8 cellular contexts compared by ENCODE assay signal in genomic region chr9:131238402-131239021, GRCh38. TPM values are rescaled to one million over a fixed set of nuclear protein-coding genes. Genes with fewer than 3 reads are reported as not detected.
DNase-seq lines count a peak whose midpoint lies in the region; ATAC-seq and TF ChIP-seq lines count a peak whose summit lies in the region.

No MANE protein-coding gene starts in this region.

- no peaks in the 10 kb centered on the region for H3K4me1 Mint-ChIP-seq in Calu3 (ENCODE audit: low read depth, unreplicated experiment)

- H3K4me3 ChIP-seq in SU-DHL-6 (ENCODE audit: insufficient read depth, low read length, poor library complexity, severe bottlenecking) (no peak overlapping the region), heart right ventricle (peak overlapping the region in 5 of 10 donors; percentile 2 to 25 (median 9)), skeletal muscle satellite cell (ENCODE audit: low read length) (peak overlapping the region; percentile 43), thyroid gland (replicated peaks in 1 of 3) (no peak overlapping the region)

- H2AFZ ChIP-seq in SU-DHL-6 (ENCODE audit: low read depth, low read length, severe bottlenecking) = peak overlapping the region; percentile 70

- no peaks in the 10 kb centered on the region for H3F3A ChIP-seq in SU-DHL-6 (ENCODE audit: insufficient read depth)

- H3K36me3 Mint-ChIP-seq in Calu3 (ENCODE audit: insufficient read depth, unreplicated experiment) = no peaks in the 10 kb centered on the region

- H3K4me2 ChIP-seq in SU-DHL-6 (ENCODE audit: low read depth, low read length, poor library complexity, severe bottlenecking) = peak overlapping the region; percentile 48
- H3K4me2 ChIP-seq in skeletal muscle satellite cell (ENCODE audit: low read length) = peak overlapping the region; percentile 64

- peak; percentile 23 for ATAC-seq in HG02610 (IDR thresholded peaks at IDR 0.05; ENCODE audit: unreplicated experiment)
- peak; percentile 28 to 78 (median 52) for ATAC-seq in heart right ventricle

- CTCF ChIA-PET in Calu3 (lab: Charles Lee) = no interaction called here

- H3K9me3 Mint-ChIP-seq in Calu3 (ENCODE audit: low read depth, unreplicated experiment) = no peaks in the 10 kb centered on the region

- TF ChIP-seq POLR2A in thyroid gland (IDR thresholded peaks at IDR 0.05) = no peak

- H3K79me2 ChIP-seq in SU-DHL-6 (ENCODE audit: insufficient read depth, low read length) = no peaks in the 10 kb centered on the region

- no peaks in the 10 kb centered on the region for H3K27me3 ChIP-seq in SU-DHL-6 (ENCODE audit: low read length)
- no peaks in the 10 kb centered on the region for H3K27me3 ChIP-seq in heart right ventricle
- no peaks in the 10 kb centered on the region for H3K27me3 ChIP-seq in skeletal muscle satellite cell (ENCODE audit: control insufficient read depth, insufficient read depth, low read length)
- no peaks in the 10 kb centered on the region for H3K27me3 ChIP-seq in thyroid gland

- H4K20me1 ChIP-seq in SU-DHL-6 (ENCODE audit: low read depth, low read length) = no peaks in the 10 kb centered on the region

- 18 to 30% methylated on average over 23 of the region's 23 CpGs for WGBS in heart right ventricle, 2 donors
- 40 to 44% methylated on average over 16 to 22 of the region's 23 CpGs for WGBS in thyroid gland, 2 donors

- H3K4me1 ChIP-seq in heart right ventricle (peaks cover 10 to 61% (median 43%) of the 10 kb centered on the region in 9 donors), skeletal muscle satellite cell (ENCODE audit: control insufficient read depth, insufficient read depth, low read length) (peaks cover 19% of the 10 kb centered on the region), thyroid gland (peaks cover 15 to 17% of the 10 kb centered on the region in 2 donors)

- no peak overlapping the region for H3K27ac Mint-ChIP-seq in Calu3 (ENCODE audit: unreplicated experiment)

- H3K9ac ChIP-seq in SU-DHL-6 (ENCODE audit: low read length) (peak overlapping the region; percentile 20; the same call in 1 of the 2 replicates), skeletal muscle satellite cell (ENCODE audit: low read depth, low read length) (peak overlapping the region; percentile 76)

- intact Hi-C loops in heart right ventricle (cut with DNase I) (loop anchor here in 7 of 10 donors (2.0 to 10.0 kb wide), 4 partner anchors 16 to 99 kb away; partner anchors contain the start of gene FAM78A (in 3 of the 7)), thyroid gland (cut with DNase I) (no loop called here), Calu3 (cut with micrococcal nuclease; ENCODE audit: unreplicated experiment) (no loop called here)

- BruUV-seq in Calu3 (replicated peaks; lab: Mats Ljungman, UMichigan) = no TSS peak

- H3K4me3 Mint-ChIP-seq in Calu3 (ENCODE audit: low read depth, unreplicated experiment) = no peak overlapping the region

- H3K9me3 ChIP-seq in SU-DHL-6 (ENCODE audit: insufficient read depth, low read length) (no peaks in the 10 kb centered on the region), heart right ventricle (peaks cover 0 to 4% (median 0%) of the 10 kb centered on the region in 11 donors), skeletal muscle satellite cell (replicated peaks; ENCODE audit: low read length) (no peaks in the 10 kb centered on the region), thyroid gland (no peaks in the 10 kb centered on the region)

- H3K36me3 ChIP-seq in SU-DHL-6 (ENCODE audit: low read length) (no peaks in the 10 kb centered on the region), heart right ventricle (peaks cover 0 to 23% (median 12%) of the 10 kb centered on the region in 9 donors), skeletal muscle satellite cell (ENCODE audit: insufficient read depth, low read length) (peaks cover 15% of the 10 kb centered on the region), thyroid gland (peaks cover 4 to 7% of the 10 kb centered on the region in 2 donors)

- H3K9me2 ChIP-seq in SU-DHL-6 (replicated peaks; ENCODE audit: insufficient read depth, low read length) = no peaks in the 10 kb centered on the region

- H3K27me3 Mint-ChIP-seq in Calu3 (ENCODE audit: unreplicated experiment) = no peaks in the 10 kb centered on the region

- H3K27ac ChIP-seq in SU-DHL-6 (ENCODE audit: low read depth, low read length) (no peak overlapping the region), heart right ventricle (peak overlapping the region; percentile 46 to 95 (median 90)), thyroid gland (peak overlapping the region in 1 of 3 donors; percentile 30)

- TF ChIP-seq CTCF in SU-DHL-6 (IDR thresholded peaks at IDR 0.05; ENCODE audit: insufficient read depth, low read length, poor library complexity, severe bottlenecking) (no peak), heart right ventricle (IDR thresholded peaks at IDR 0.05) (no peak), thyroid gland (IDR thresholded peaks at IDR 0.05) (no peak), Calu3 (IDR thresholded peaks at IDR 0.05; ENCODE audit: unreplicated experiment) (no peak)

- DNase-seq in GDM1 (lab: John Stamatoyannopoulos, UW) (peak; percentile 90), heart right ventricle (peak in 1 of 2 donors; percentile 60), thyroid gland (no peak), Calu3 (no peak), 8988T (no peak)

RNA-seq across cellular contexts. Expression of gene FAM78A, which starts 37.8 kb away (rescaled TPM):
- total RNA-seq in heart right ventricle (10 to 100 TPM; 21.0 to 53.1 (median 32.3) TPM), thyroid gland (1 to 10 TPM; 1.1 to 3.4 (median 1.6) TPM), Calu3 (2022) (not detected in 2 replicates)
- polyA plus RNA-seq in heart right ventricle = 10 to 100 TPM in 1 of 2 donors, 1 to 10 TPM in 1; 7.0 to 27.3 TPM
- 3.3 and 3.7 TPM in 2 replicates for total RNA-seq in skeletal muscle satellite cell (2012; rRNA removed)

RNA-seq across cellular contexts. Expression of gene PLPP7, which starts 51.0 kb away (rescaled TPM):
- total RNA-seq in heart right ventricle (100 to 1,000 TPM in 5 of 10 donors, 10 to 100 TPM in 5; 76.1 to 140 (median 102) TPM), thyroid gland (1 to 10 TPM; 1.1 to 2.9 (median 2.7) TPM), Calu3 (2022) (not detected in 2 replicates)
- polyA plus RNA-seq in heart right ventricle = 100 to 1,000 TPM in 1 of 2 donors, 10 to 100 TPM in 1; 42.6 to 129 TPM
- total RNA-seq in skeletal muscle satellite cell (2012; rRNA removed) = 16.0 and 16.6 TPM in 2 replicates

Comparison
In these comparisons a context has a peak if more than half of its experiments do, and no peak if none do; other contexts are left out.
1. RNA of gene FAM78A, which starts 37.8 kb away (total RNA-seq): 21.0 to 53.1 TPM in heart right ventricle; 1.1 to 3.4 TPM in thyroid gland and not detected in Calu3; every median in the first group is over 4 times any median in the second.
2. RNA of gene PLPP7, which starts 51.0 kb away (total RNA-seq): 76.1 to 140 TPM in heart right ventricle; 1.1 to 2.9 TPM in thyroid gland and not detected in Calu3; every median in the first group is over 10 times any median in the second.
3. intact Hi-C loops: an anchor here in heart right ventricle (2.0 to 10.0 kb wide); none called in thyroid gland and Calu3.